In genomic region chr3:160622263-160623045, GRCh38 we compare ENCODE assay signal across 23 cellular contexts. TPM values are rescaled to one million over a fixed set of nuclear protein-coding genes. Genes with fewer than 3 reads are reported as not detected.
A peak's percentile ranks its signal among the peaks of the same experiment; 100 is the strongest.
DNase-seq lines count a peak whose midpoint lies in the region; ATAC-seq, FAIRE-seq and TF ChIP-seq lines count a peak whose summit lies in the region.
"Had no signal": no experiment of that assay in that cellular context is flagged by ENCODE, and none has a peak within 500 bp of the region (broad histone marks: within the 10 kb centered on the region; RNA-seq: fewer than 3 reads in every experiment).

No MANE protein-coding gene starts in this region.

- intact Hi-C loops in Calu3 (cut with micrococcal nuclease; ENCODE audit: unreplicated experiment): no loop called here

- no peak for FAIRE-seq in astrocyte (lab: Jason Lieb, UNC)
- peak; percentile 65 for FAIRE-seq in keratinocyte (lab: Jason Lieb, UNC)
- FAIRE-seq: GM12878 had no signal

- DNase-seq in GM23248 (peak; percentile 4), astrocyte (ENCODE audit: low read depth) (peak; percentile 1), keratinocyte (ENCODE audit: low read depth, low spot score) (no peak), neural progenitor cell (ENCODE audit: low spot score) (no peak), Calu3 (no peak)
- DNase-seq in activated CD8-positive, alpha-beta memory T cell treated with anti-CD3 and anti-CD28 coated beads for 24 hours: no peak
- DNase-seq in effector memory CD4-positive, alpha-beta T cell: no peak
- DNase-seq: 8988T; BE2C; CD4-positive, alpha-beta T cell; GDM1; GOT3; HFFc6; Karpas-422; NCI-H1105 treated with DMSO at 0.1 percent for 48 hours; NCI-H1694 treated with DMSO at 0.1 percent for 48 hours; NCI-H2107; NCI-H2227 treated with DMSO at 0.1 percent for 48 hours; NCI-H524 treated with DMSO at 0.1 percent for 48 hours had no signal

- dilution Hi-C loops in keratinocyte (cut with MboI; ENCODE audit: extremely low pct_ligation_motif_present, low sequenced_read_pairs): no loop called here

- H3K27me3 ChIP-seq in GM23248 (replicated peaks; ENCODE audit: insufficient read depth) (no peaks in the 10 kb centered on the region), astrocyte (ENCODE audit: insufficient read depth, low read length) (no peaks in the 10 kb centered on the region), keratinocyte (ENCODE audit: control insufficient read depth, extremely low read depth, insufficient read depth, low read length) (no peaks in the 10 kb centered on the region), neural progenitor cell (no peaks in the 10 kb centered on the region)
- no peaks in the 10 kb centered on the region for H3K27me3 ChIP-seq in effector memory CD4-positive, alpha-beta T cell (replicated peaks; ENCODE audit: control insufficient read depth, insufficient read depth, low read length, poor library complexity, severe bottlenecking)
- H3K27me3 ChIP-seq: BE2C had no signal

- H3K27me3 Mint-ChIP-seq in astrocyte (ENCODE audit: low read depth, unreplicated experiment) (no peaks in the 10 kb centered on the region), neural progenitor cell (ENCODE audit: insufficient read depth, low read depth) (peaks cover 3% of the 10 kb centered on the region), Calu3 (ENCODE audit: unreplicated experiment) (no peaks in the 10 kb centered on the region)

- no peak overlapping the region for H3K4me3 Mint-ChIP-seq in astrocyte (ENCODE audit: unreplicated experiment)
- no peak overlapping the region for H3K4me3 Mint-ChIP-seq in neural progenitor cell
- H3K4me3 Mint-ChIP-seq in Calu3 (ENCODE audit: low read depth, unreplicated experiment): no peak overlapping the region
- H3K4me3 Mint-ChIP-seq: CD4-positive, alpha-beta T cell; HFFc6 had no signal

- H3K27ac ChIP-seq in GM23248: no peak overlapping the region
- no peak overlapping the region for H3K27ac ChIP-seq in astrocyte (ENCODE audit: low read depth, low read length)
- H3K27ac ChIP-seq in keratinocyte (ENCODE audit: control insufficient read depth, insufficient read depth, low read length): no peak overlapping the region
- no peak overlapping the region for H3K27ac ChIP-seq in neural progenitor cell
- H3K27ac ChIP-seq in effector memory CD4-positive, alpha-beta T cell (ENCODE audit: insufficient read depth, low read length, poor library complexity, severe bottlenecking): no peak overlapping the region
- H3K27ac ChIP-seq: SK-N-MC had no signal

- H3K9me3 ChIP-seq in GM23248 (ENCODE audit: low read depth) (no peaks in the 10 kb centered on the region), astrocyte (ENCODE audit: insufficient read depth, low read depth, low read length) (no peaks in the 10 kb centered on the region), keratinocyte (ENCODE audit: control insufficient read depth, low read depth, low read length) (no peaks in the 10 kb centered on the region), neural progenitor cell (ENCODE audit: low read depth) (no peaks in the 10 kb centered on the region)
- H3K9me3 ChIP-seq in effector memory CD4-positive, alpha-beta T cell (ENCODE audit: control insufficient read depth, low read length): no peaks in the 10 kb centered on the region
- H3K9me3 ChIP-seq: BE2C had no signal

- H3K4me1 Mint-ChIP-seq in astrocyte (ENCODE audit: low read depth, unreplicated experiment) (peaks cover 8% of the 10 kb centered on the region), neural progenitor cell (no peaks in the 10 kb centered on the region), Calu3 (ENCODE audit: low read depth, unreplicated experiment) (peaks cover 41% of the 10 kb centered on the region)

- WGBS in GM23248 (ENCODE audit: low coverage in 1 of 2, low lambda C conversion rate in 2 of 2, missing lambda C conversion rate in 2 of 2), 2 experiments: 17 to 25% methylated on average over 2 of the region's 2 CpGs

- in situ Hi-C loops in GM23248 (cut with MboI): no loop called here

- H3K36me3 Mint-ChIP-seq in astrocyte (ENCODE audit: low read depth, unreplicated experiment) (no peaks in the 10 kb centered on the region), neural progenitor cell (no peaks in the 10 kb centered on the region), Calu3 (ENCODE audit: insufficient read depth, unreplicated experiment) (no peaks in the 10 kb centered on the region)

- no peak overlapping the region for H3K9ac ChIP-seq in GM23248
- no peak overlapping the region for H3K9ac ChIP-seq in astrocyte (ENCODE audit: low read length)
- H3K9ac ChIP-seq in keratinocyte (ENCODE audit: control insufficient read depth, extremely low read depth, insufficient read depth, low read length): no peak overlapping the region
- H3K9ac ChIP-seq in neural progenitor cell: no peak overlapping the region

- ATAC-seq in HG02642 (IDR thresholded peaks at IDR 0.05; ENCODE audit: poor library complexity, unreplicated experiment): no peak
- ATAC-seq: GM12878, Right ventricle myocardium inferior had no signal

- no peaks in the 10 kb centered on the region for H3K9me3 Mint-ChIP-seq in astrocyte (ENCODE audit: unreplicated experiment)
- H3K9me3 Mint-ChIP-seq in neural progenitor cell: no peaks in the 10 kb centered on the region
- no peaks in the 10 kb centered on the region for H3K9me3 Mint-ChIP-seq in Calu3 (ENCODE audit: low read depth, unreplicated experiment)
- H3K9me3 Mint-ChIP-seq: CD4-positive, alpha-beta T cell; HFFc6 had no signal

- no peaks in the 10 kb centered on the region for H3K36me3 ChIP-seq in GM23248 (ENCODE audit: low read depth)
- no peaks in the 10 kb centered on the region for H3K36me3 ChIP-seq in astrocyte (ENCODE audit: insufficient read depth, low read length)
- H3K36me3 ChIP-seq in keratinocyte (ENCODE audit: control insufficient read depth in 2 of 2, extremely low read depth in 1 of 2, insufficient read depth in 2 of 2, low read length in 2 of 2): no peaks in the 10 kb centered on the region
- no peaks in the 10 kb centered on the region for H3K36me3 ChIP-seq in neural progenitor cell
- H3K36me3 ChIP-seq in effector memory CD4-positive, alpha-beta T cell (ENCODE audit: control insufficient read depth, insufficient read depth, low read length): no peaks in the 10 kb centered on the region
- H3K36me3 ChIP-seq: BE2C had no signal

- H3K4me1 ChIP-seq in GM23248 (ENCODE audit: insufficient read depth) (no peaks in the 10 kb centered on the region), astrocyte (ENCODE audit: insufficient read depth, low read length) (no peaks in the 10 kb centered on the region), keratinocyte (ENCODE audit: control insufficient read depth, extremely low read depth, insufficient read depth, low read length) (no peaks in the 10 kb centered on the region), neural progenitor cell (no peaks in the 10 kb centered on the region)
- no peaks in the 10 kb centered on the region for H3K4me1 ChIP-seq in effector memory CD4-positive, alpha-beta T cell (ENCODE audit: control insufficient read depth, insufficient read depth, low read length, poor library complexity, severe bottlenecking)

- H3K79me2 ChIP-seq in GM23248 (ENCODE audit: insufficient read depth): no peaks in the 10 kb centered on the region
- no peaks in the 10 kb centered on the region for H3K79me2 ChIP-seq in astrocyte (ENCODE audit: insufficient read depth, low read length)
- no peaks in the 10 kb centered on the region for H3K79me2 ChIP-seq in keratinocyte (ENCODE audit: control insufficient read depth, insufficient read depth, low read length)
- H3K79me2 ChIP-seq in neural progenitor cell (ENCODE audit: low read depth): no peaks in the 10 kb centered on the region

- TF ChIP-seq CTCF in astrocyte (IDR thresholded peaks at IDR 0.05; ENCODE audit: insufficient read depth, low read depth, low read length) (no peak), keratinocyte (optimal IDR thresholded peaks at IDR 0.05 in 1 of 3, IDR thresholded peaks at IDR 0.05 in 1 of 3, conservative IDR thresholded peaks at IDR 0.05 in 1 of 3; ENCODE audit: extremely low read depth in 1 of 3, insufficient read depth in 2 of 3, low read length in 3 of 3) (no peak), neural progenitor cell (IDR thresholded peaks at IDR 0.05) (no peak), Calu3 (IDR thresholded peaks at IDR 0.05; ENCODE audit: unreplicated experiment) (no peak)

- CTCF ChIA-PET in Calu3 (lab: Charles Lee): interaction anchor here (0.6 to 1.1 kb wide), 3 partner anchors 26 to 1231 kb away, joined by 3 to 5 read pairs (median 3); no protein-coding TSS in a partner anchor

- H2AFZ ChIP-seq in GM23248 (no peak overlapping the region), astrocyte (ENCODE audit: low read depth, low read length) (no peak overlapping the region), keratinocyte (ENCODE audit: control insufficient read depth, low read length) (no peak overlapping the region), neural progenitor cell (replicated peaks) (peak overlapping the region; percentile 20)

- no peaks in the 10 kb centered on the region for H3K9me1 ChIP-seq in keratinocyte (ENCODE audit: control insufficient read depth, extremely low read depth, insufficient read depth, low read length)

- no TSS peak for BruUV-seq in Calu3 (replicated peaks; lab: Mats Ljungman, UMichigan)

- no peaks in the 10 kb centered on the region for H3K9me2 ChIP-seq in GM23248 (ENCODE audit: insufficient read depth)

- no peaks in the 10 kb centered on the region for H3F3A ChIP-seq in GM23248 (ENCODE audit: insufficient read depth)
- no peaks in the 10 kb centered on the region for H3F3A ChIP-seq in neural progenitor cell (ENCODE audit: low read depth)

- no peak overlapping the region for H3K27ac Mint-ChIP-seq in astrocyte (ENCODE audit: unreplicated experiment)
- no peak overlapping the region for H3K27ac Mint-ChIP-seq in neural progenitor cell
- no peak overlapping the region for H3K27ac Mint-ChIP-seq in Calu3 (ENCODE audit: unreplicated experiment)
- H3K27ac Mint-ChIP-seq: CD4-positive, alpha-beta T cell; HFFc6 had no signal

- no peaks in the 10 kb centered on the region for H4K20me1 ChIP-seq in GM23248 (ENCODE audit: insufficient read depth)
- H4K20me1 ChIP-seq in astrocyte (ENCODE audit: insufficient read depth, low read length): no peaks in the 10 kb centered on the region
- no peaks in the 10 kb centered on the region for H4K20me1 ChIP-seq in keratinocyte (ENCODE audit: control insufficient read depth, extremely low read depth, insufficient read depth, low read length)
- H4K20me1 ChIP-seq in neural progenitor cell (ENCODE audit: low read depth): no peaks in the 10 kb centered on the region

- H3K4me2 ChIP-seq in GM23248 (ENCODE audit: unreplicated experiment) (no peak overlapping the region), astrocyte (ENCODE audit: low read length) (no peak overlapping the region), keratinocyte (ENCODE audit: control insufficient read depth, extremely low read depth, insufficient read depth, low read depth, low read length) (no peak overlapping the region), neural progenitor cell (no peak overlapping the region)

- H3K4me3 ChIP-seq in GM23248: no peak overlapping the region
- no peak overlapping the region for H3K4me3 ChIP-seq in astrocyte (ENCODE audit: insufficient read depth, low read depth, low read length)
- no peak overlapping the region for H3K4me3 ChIP-seq in keratinocyte (ENCODE audit: control insufficient read depth in 2 of 3, extremely low read depth in 1 of 3, insufficient read depth in 2 of 3, low read depth in 1 of 3, low read length in 3 of 3)
- H3K4me3 ChIP-seq in neural progenitor cell: no peak overlapping the region
- H3K4me3 ChIP-seq in effector memory CD4-positive, alpha-beta T cell (ENCODE audit: insufficient read depth, low read depth, low read length, poor library complexity, severe bottlenecking): no peak overlapping the region
- H3K4me3 ChIP-seq: GM12878, SK-N-MC had no signal

RNA-seq across cellular contexts. Expression of gene ARL14, which starts 54.5 kb away (rescaled TPM):
- not detected in 2 replicates for total RNA-seq in GM23248 (2014; rRNA removed; shearing (Covaris generic))
- not detected in 2 replicates for polyA plus RNA-seq in GM23248 (2016; fragmentation: Nextera tagmentation; extraction: Ambion mirVana)
- total RNA-seq in astrocyte: 0.16 and 0.22 TPM in 2 replicates
- 0.76 to 2.4 TPM (median 1.6 TPM) in 3 replicates for polyA plus RNA-seq in keratinocyte
- 0.69 TPM for polyA plus RNA-seq in keratinocyte (2011; ENCODE audit: low read depth)
- 0.92 and 1.3 TPM in 2 replicates for polyA plus RNA-seq in keratinocyte (2011; cell fraction: cytosol; rRNA removed)
- polyA plus RNA-seq in keratinocyte (2011; cell fraction: nucleus; rRNA removed): 2.6 and 3.3 TPM in 2 replicates
- polyA plus RNA-seq in keratinocyte (2012; ENCODE audit: low replicate concordance): 0.22 and 1.1 TPM in 2 replicates
- polyA minus RNA-seq in keratinocyte: 0.16 to 0.70 TPM in 2 of 3 replicates, not detected in the other
- polyA minus RNA-seq in keratinocyte (2011; cell fraction: cytosol; rRNA and poly(A)+ RNA removed): not detected
- polyA minus RNA-seq in keratinocyte (2011; cell fraction: nucleus; rRNA and poly(A)+ RNA removed): 0.74 TPM in 1 of 2 replicates, not detected in the other
- not detected in 2 replicates for total RNA-seq in neural progenitor cell (ENCODE audit: low replicate concordance)
- 104 and 197 TPM in 2 replicates for total RNA-seq in Calu3 (2022)
- total RNA-seq: CD4-positive, alpha-beta T cell; GM12878; Right ventricle myocardium inferior had no signal

RNA-seq across cellular contexts. Expression of gene KPNA4, which starts 57.1 kb away (rescaled TPM):
- total RNA-seq in GM23248 (2014; rRNA removed; shearing (Covaris generic)): 28.6 and 33.1 TPM in 2 replicates
- polyA plus RNA-seq in GM23248 (2016; fragmentation: Nextera tagmentation; extraction: Ambion mirVana) (17.4 and 20.3 TPM in 2 replicates), keratinocyte (25.4 to 42.0 TPM (median 34.2 TPM) in 3 replicates)
- total RNA-seq in astrocyte (80.8 and 105 TPM in 2 replicates), neural progenitor cell (ENCODE audit: low replicate concordance) (35.4 and 56.6 TPM in 2 replicates), Calu3 (2022) (116 and 117 TPM in 2 replicates)
- polyA plus RNA-seq in keratinocyte (2011; ENCODE audit: low read depth): 256 TPM
- polyA plus RNA-seq in keratinocyte (2011; cell fraction: cytosol; rRNA removed): 24.6 and 47.8 TPM in 2 replicates
- polyA plus RNA-seq in keratinocyte (2011; cell fraction: nucleus; rRNA removed): 25.7 and 29.1 TPM in 2 replicates
- 23.7 and 33.8 TPM in 2 replicates for polyA plus RNA-seq in keratinocyte (2012; ENCODE audit: low replicate concordance)
- polyA minus RNA-seq in keratinocyte: 21.3 to 60.1 TPM (median 38.8 TPM) in 3 replicates
- 77.9 TPM for polyA minus RNA-seq in keratinocyte (2011; cell fraction: cytosol; rRNA and poly(A)+ RNA removed)
- 32.5 and 66.9 TPM in 2 replicates for polyA minus RNA-seq in keratinocyte (2011; cell fraction: nucleus; rRNA and poly(A)+ RNA removed)

Comparison
In these comparisons a context has a peak if more than half of its experiments do, and no peak if none do; other contexts are left out.
1. DNase-seq: peak in GM23248 (single experiment) and astrocyte (single experiment); none in keratinocyte (single experiment), neural progenitor cell (single experiment), activated CD8-positive, alpha-beta memory T cell treated with anti-CD3 and anti-CD28 coated beads for 24 hours (single experiment), effector memory CD4-positive, alpha-beta T cell (0 of 3) and Calu3 (single experiment).
2. RNA of gene ARL14, which starts 54.5 kb away (total RNA-seq): 104 to 197 TPM in Calu3; 0.16 to 0.22 TPM in astrocyte, not detected in GM23248 and not detected in neural progenitor cell; every median in the first group is over 10 times any median in the second.